In the genomic region with DNA sequence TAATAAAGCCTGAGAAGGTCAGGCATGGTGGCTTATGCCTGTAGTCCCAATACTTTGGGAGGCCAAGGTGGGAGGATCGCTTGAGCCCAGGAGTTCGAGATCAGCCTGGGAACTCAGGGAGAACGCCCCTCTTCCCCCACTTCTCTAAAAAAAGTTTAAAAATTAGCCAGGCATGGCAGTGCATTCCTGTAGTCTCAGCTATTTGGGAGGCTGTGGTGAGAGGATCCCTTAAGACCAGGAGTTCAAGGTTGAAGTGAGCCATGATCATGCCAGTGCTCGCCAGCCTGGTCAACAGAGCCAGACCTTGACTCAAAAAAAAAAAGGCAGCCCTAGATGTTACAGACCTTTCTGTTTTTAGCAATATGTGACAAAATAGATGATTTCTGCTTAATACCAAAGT, we compare ENCODE assay signal across 21 cellular contexts.
DNase-seq lines count a peak whose midpoint lies in the region; ATAC-seq and TF ChIP-seq lines count a peak whose summit lies in the region.
"Had no signal": no experiment of that assay in that cellular context is flagged by ENCODE, and none has a peak within 500 bp of the region (broad histone marks: within the 10 kb centered on the region; RNA-seq: fewer than 3 reads in every experiment).

No MANE protein-coding gene starts in this region.

- no peak for TF ChIP-seq CTCF in A673 (conservative IDR thresholded peaks at IDR 0.05; ENCODE audit: low read depth, low read length)
- TF ChIP-seq CTCF in HCT116 (IDR thresholded peaks at IDR 0.05 in 2 of 3, conservative IDR thresholded peaks at IDR 0.05 in 1 of 3; ENCODE audit: borderline replicate concordance in 1 of 3, insufficient read depth in 1 of 3, low read depth in 2 of 3, low read length in 2 of 3): no peak
- TF ChIP-seq CTCF in osteocyte (IDR thresholded peaks at IDR 0.05): no peak

- H3K4me1 Mint-ChIP-seq in osteocyte (ENCODE audit: unreplicated experiment): peaks cover 6% of the 10 kb centered on the region
- H3K4me1 Mint-ChIP-seq: B cell had no signal

- H3K4me1 ChIP-seq in A673 (ENCODE audit: insufficient read depth, low read length, poor library complexity, severe bottlenecking) (peaks cover 21% of the 10 kb centered on the region), HCT116 (ENCODE audit: control insufficient read depth in 1 of 2, insufficient read depth in 2 of 2, low read length in 2 of 2) (peaks cover 12 to 21% of the 10 kb centered on the region in 2 experiments)
- H3K4me1 ChIP-seq: BLaER1 treated with 17β-estradiol and CSF1 and Interleukin-3, amounts not matched to agents 10 nM and 100 nM had no signal

- no peak for DNase-seq in A673 (ENCODE audit: low spot score)
- DNase-seq in HCT116 (ENCODE audit: low read depth, low spot score): no peak
- DNase-seq in osteocyte (ENCODE audit: extremely low spot score, unreplicated experiment): peak; percentile 30
- no peak for DNase-seq in NCI-H774 (lab: John Stamatoyannopoulos, UW)
- DNase-seq in LoVo (ENCODE audit: low spot score): no peak
- DNase-seq: 8988T; AML-193; Caco-2; Calu3; CD4-positive, alpha-beta T cell; CD8-positive, alpha-beta T cell; DMS153; DMS53; DMS79; DND-41; EL; GDM1 had no signal

- peak; percentile 25; the same call in 1 of the 2 replicates for ATAC-seq in HCT116
- ATAC-seq: CD8-positive, alpha-beta T cell; GM12878 had no signal

- H3K27me3 ChIP-seq in A673 (replicated peaks; ENCODE audit: insufficient read depth, low read depth, low read length, poor library complexity) (no peaks in the 10 kb centered on the region), HCT116 (ENCODE audit: insufficient read depth, low read length) (no peaks in the 10 kb centered on the region)
- H3K27me3 ChIP-seq: BLaER1 treated with 17β-estradiol and CSF1 and Interleukin-3, amounts not matched to agents 10 nM and 100 nM had no signal

- CTCF ChIA-PET in A673 (lab: Charles Lee): no interaction called here
- CTCF ChIA-PET in HCT116 (lab: Charles Lee): interaction anchor here (0.6 kb wide), 1 partner anchor 924 kb away, joined by 4 read pairs; no protein-coding TSS in a partner anchor

- BruUV-seq in A673 (replicated peaks; lab: Mats Ljungman, UMichigan): no TSS peak
- BruUV-seq in HCT116 (replicated peaks; lab: Mats Ljungman, UMichigan): no TSS peak

- H3K4me2 ChIP-seq in HCT116 (ENCODE audit: low read length): no peak overlapping the region
- H3K4me2 ChIP-seq: BLaER1 treated with 17β-estradiol and CSF1 and Interleukin-3, amounts not matched to agents 10 nM and 100 nM had no signal

- TF ChIP-seq RAD21 in HCT116 (IDR thresholded peaks at IDR 0.05; ENCODE audit: low read depth): no peak

- H4K20me1 ChIP-seq in HCT116 (ENCODE audit: insufficient read depth): no peaks in the 10 kb centered on the region
- H4K20me1 ChIP-seq: BLaER1 treated with 17β-estradiol and CSF1 and Interleukin-3, amounts not matched to agents 10 nM and 100 nM had no signal

- H3K27ac Mint-ChIP-seq in osteocyte (ENCODE audit: unreplicated experiment): no peak overlapping the region
- H3K27ac Mint-ChIP-seq: B cell; CD4-positive, alpha-beta T cell; CD8-positive, alpha-beta T cell had no signal

- POLR2A ChIA-PET in A673 (lab: Charles Lee; ENCODE audit: low non-redundant PET): no interaction called here
- POLR2A ChIA-PET in HCT116 (lab: Charles Lee): no interaction called here

- TF ChIP-seq POLR2A in HCT116 (IDR thresholded peaks at IDR 0.05; ENCODE audit: borderline replicate concordance, extremely low read depth, insufficient read depth, insufficient read length): no peak

- no peak overlapping the region for H3K4me3 Mint-ChIP-seq in osteocyte (ENCODE audit: unreplicated experiment)
- H3K4me3 Mint-ChIP-seq: B cell; CD4-positive, alpha-beta T cell; CD8-positive, alpha-beta T cell had no signal

- H3K9me3 ChIP-seq in A673 (ENCODE audit: low read depth, low read length, poor library complexity, severe bottlenecking): no peaks in the 10 kb centered on the region
- no peaks in the 10 kb centered on the region for H3K9me3 ChIP-seq in HCT116 (ENCODE audit: control insufficient read depth in 1 of 2, insufficient read depth in 1 of 2, low read depth in 1 of 2, low read length in 2 of 2)
- H3K9me3 ChIP-seq: BLaER1 treated with 17β-estradiol and CSF1 and Interleukin-3, amounts not matched to agents 10 nM and 100 nM; Caco-2 had no signal

- H3K36me3 ChIP-seq in A673 (ENCODE audit: insufficient read depth, low read length, poor library complexity, severe bottlenecking) (no peaks in the 10 kb centered on the region), HCT116 (ENCODE audit: control insufficient read depth in 1 of 2, insufficient read depth in 2 of 2, low read length in 2 of 2) (no peaks in the 10 kb centered on the region)
- H3K36me3 ChIP-seq: BLaER1 treated with 17β-estradiol and CSF1 and Interleukin-3, amounts not matched to agents 10 nM and 100 nM had no signal

- intact Hi-C loops in A673 (cut with micrococcal nuclease; ENCODE audit: unreplicated experiment): no loop called here
- intact Hi-C loops in HCT116 (cut with micrococcal nuclease): no loop called here

- no peak overlapping the region for H3K9ac ChIP-seq in HCT116 (ENCODE audit: low read length)
- H3K9ac ChIP-seq: BLaER1 treated with 17β-estradiol and CSF1 and Interleukin-3, amounts not matched to agents 10 nM and 100 nM had no signal

- no peaks in the 10 kb centered on the region for H3K36me3 Mint-ChIP-seq in osteocyte (ENCODE audit: unreplicated experiment)
- H3K36me3 Mint-ChIP-seq: CD8-positive, alpha-beta T cell had no signal

- no peaks in the 10 kb centered on the region for H3K9me3 Mint-ChIP-seq in osteocyte (ENCODE audit: unreplicated experiment)
- H3K9me3 Mint-ChIP-seq: CD4-positive, alpha-beta T cell; CD8-positive, alpha-beta T cell had no signal

- H2AFZ ChIP-seq in HCT116 (ENCODE audit: low read depth, low read length, poor library complexity, severe bottlenecking): no peak overlapping the region

- H3K79me2 ChIP-seq in HCT116 (ENCODE audit: insufficient read depth, low read length): no peaks in the 10 kb centered on the region

- H3K4me3 ChIP-seq in A673 (ENCODE audit: low read depth, low read length, poor library complexity, severe bottlenecking) (no peak overlapping the region), HCT116 (replicated peaks in 1 of 2; ENCODE audit: low read depth in 1 of 2, low read length in 2 of 2) (no peak overlapping the region)
- H3K4me3 ChIP-seq: BLaER1 treated with 17β-estradiol and CSF1 and Interleukin-3, amounts not matched to agents 10 nM and 100 nM; GM12878 had no signal

- H3K27me3 Mint-ChIP-seq in osteocyte (ENCODE audit: unreplicated experiment): no peaks in the 10 kb centered on the region
- H3K27me3 Mint-ChIP-seq: B cell had no signal

- RAD21 ChIA-PET in HCT116 (lab: Charles Lee; ENCODE audit: low non-redundant PET in 1 of 2, low total read pairs in 2 of 2, uncharacterized antibody in 2 of 2, unreplicated experiment in 2 of 2): no interaction called here

- no peaks in the 10 kb centered on the region for H3K9me2 ChIP-seq in HCT116 (ENCODE audit: insufficient read depth)

- H3K27ac ChIP-seq in A673 (ENCODE audit: low read depth, low read length, poor library complexity, severe bottlenecking): peak overlapping the region; percentile 21
- no peak overlapping the region for H3K27ac ChIP-seq in HCT116 (ENCODE audit: low read depth, low read length)
- H3K27ac ChIP-seq: BLaER1 treated with 17β-estradiol and CSF1 and Interleukin-3, amounts not matched to agents 10 nM and 100 nM; C4-2B had no signal

TF ChIP-seq in HCT116, 20 proteins besides CTCF, POLR2A, EP300 and RAD21:
- peak; percentile 38; the same call in 1 of the 2 replicates for TF ChIP-seq POLR2AphosphoS5 (IDR thresholded peaks at IDR 0.05; ENCODE audit: low read depth, low read length)
- no peak for TF ChIP-seq ELF1 (IDR thresholded peaks at IDR 0.05; ENCODE audit: borderline replicate concordance, low read depth)
